Comparison of ENCODE assay signal across 7 cellular contexts in the genomic region with DNA sequence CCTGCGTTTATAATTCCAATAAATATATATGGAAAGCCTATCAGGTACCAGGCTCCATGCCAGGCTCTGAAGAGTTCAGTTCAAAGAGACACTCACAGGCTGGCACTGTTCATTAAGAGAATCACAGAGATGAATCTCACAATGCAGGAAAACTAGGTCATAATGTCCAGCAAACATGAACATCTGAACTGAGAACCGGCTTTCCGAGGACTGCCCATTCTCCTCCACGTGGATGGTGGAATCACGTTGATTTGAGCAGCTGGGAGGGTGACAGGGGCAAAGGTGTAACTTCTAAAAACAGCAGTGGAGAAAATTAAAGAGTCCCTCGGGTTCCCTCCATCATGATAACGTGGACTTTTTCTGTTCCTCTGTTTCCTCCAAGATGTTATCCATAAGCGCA. TPM values are rescaled to one million over a fixed set of nuclear protein-coding genes. Genes with fewer than 3 reads are reported as not detected.
"Had no signal": no experiment of that assay in that cellular context is flagged by ENCODE, and none has a peak within 500 bp of the region (broad histone marks: within the 10 kb centered on the region; RNA-seq: fewer than 3 reads in every experiment).

No MANE protein-coding gene starts in this region.

- H3K27ac ChIP-seq: HL-60 had no signal

- DNase-seq: IMR-90, KBM-7 had no signal

- H3K4me3 ChIP-seq: K562 had no signal

- ATAC-seq: HepG2, K562 had no signal

RNA-seq across cellular contexts. Expression of gene GP2, which starts 10.2 kb away (rescaled TPM):
- total RNA-seq: HT-29, HT1080, IMR-90 had no signal

RNA-seq across cellular contexts. Expression of gene UMOD, which starts 35.4 kb away (rescaled TPM):
- total RNA-seq: HepG2, HT-29, HT1080, IMR-90, K562 had no signal
